ENCODE assay signal across 16 cellular contexts in the genomic region with DNA sequence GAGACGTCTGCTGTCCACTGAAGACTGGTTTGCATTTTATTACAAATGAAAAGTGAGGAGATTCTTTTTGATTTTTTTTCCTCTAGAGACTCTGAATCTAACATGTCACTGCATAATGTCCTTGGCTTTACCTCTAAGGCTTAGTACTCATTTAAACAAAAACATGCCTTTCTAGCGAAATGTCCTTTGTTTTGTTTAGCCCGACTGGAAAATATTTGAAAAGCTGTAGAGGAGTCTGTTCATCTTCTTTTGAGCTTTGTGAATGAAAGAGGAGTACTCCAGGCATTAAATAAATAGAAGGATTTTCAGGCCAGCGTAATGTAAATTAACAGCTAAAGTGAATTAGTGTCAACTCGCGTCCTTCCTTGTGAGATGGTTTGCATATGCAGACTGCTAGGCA.
"Had no signal": no experiment of that assay in that cellular context is flagged by ENCODE, and none has a peak within 500 bp of the region (broad histone marks: within the 10 kb centered on the region; RNA-seq: fewer than 3 reads in every experiment).

No MANE protein-coding gene starts in this region.

- H3K27me3 ChIP-seq: cardiac muscle cell, right atrium auricular region had no signal

- H3K27ac ChIP-seq: cardiac muscle cell, right atrium auricular region had no signal

- H3K36me3 Mint-ChIP-seq: activated naive CD4-positive, alpha-beta T cell treated with anti-CD3 and anti-CD28 coated beads, Interleukin-2, amount 50 U/mL, for 72 hours; natural killer cell treated with Interleukin-12 subunit alpha and Interleukin-12 subunit beta and Interleukin-15 and Interleukin-18, amount 100 ng/mL, for 72 hours; stimulated activated naive B cell treated with anti-CD40 and anti-IgM and Interleukin-4, amounts not matched to agents 10 μg/mL and 1 μg/mL and 100 μg/mL, for 72 hours had no signal

- H3K27ac Mint-ChIP-seq: activated naive CD4-positive, alpha-beta T cell treated with anti-CD3 and anti-CD28 coated beads, Interleukin-2, amount 50 U/mL, for 72 hours; activated T-helper 1 cell treated with anti-CD3 and anti-CD28 coated beads, Interleukin-12 subunit alpha, Interleukin-12 subunit beta, Interleukin-2, Interleukin-4 antibody, amounts not matched to agents 30 ng/mL and 10 ng/mL and 1 ng/mL, durations not matched to agents 14 hours and 24 hours and 36 hours; natural killer cell treated with Interleukin-12 subunit alpha and Interleukin-12 subunit beta and Interleukin-15 and Interleukin-18, amount 100 ng/mL, for 72 hours; progenitor cell of endocrine pancreas; stimulated activated naive B cell treated with anti-CD40 and anti-IgM and Interleukin-4, amounts not matched to agents 10 μg/mL and 1 μg/mL and 100 μg/mL, for 72 hours; T-helper 1 cell treated with Interleukin-12 subunit alpha and Interleukin-12 subunit beta and Interleukin-4 antibody, amounts not matched to agents 30 μg/mL and 1 μg/mL, for 36 hours had no signal

- H3K9me3 Mint-ChIP-seq: activated naive CD4-positive, alpha-beta T cell treated with anti-CD3 and anti-CD28 coated beads, Interleukin-2, amount 50 U/mL, for 72 hours; activated T-helper 1 cell treated with anti-CD3 and anti-CD28 coated beads, Interleukin-12 subunit alpha, Interleukin-12 subunit beta, Interleukin-2, Interleukin-4 antibody, amounts not matched to agents 30 ng/mL and 10 ng/mL and 1 ng/mL, durations not matched to agents 14 hours and 24 hours and 36 hours; natural killer cell treated with Interleukin-12 subunit alpha and Interleukin-12 subunit beta and Interleukin-15 and Interleukin-18, amount 100 ng/mL, for 72 hours; stimulated activated naive B cell treated with anti-CD40 and anti-IgM and Interleukin-4, amounts not matched to agents 10 μg/mL and 1 μg/mL and 100 μg/mL, for 72 hours; T-helper 1 cell treated with Interleukin-12 subunit alpha and Interleukin-12 subunit beta and Interleukin-4 antibody, amounts not matched to agents 30 μg/mL and 1 μg/mL, for 36 hours had no signal

- H3K4me3 ChIP-seq: cardiac muscle cell, right atrium auricular region had no signal

- ATAC-seq: activated CD4-positive, CD25-positive, alpha-beta regulatory T cell treated with anti-CD3 and anti-CD28 coated beads, Interleukin-2, amount 50 U/mL, for 24 hours; activated naive CD4-positive, alpha-beta T cell treated with anti-CD3 and anti-CD28 coated beads, Interleukin-2, amount 50 U/mL, for 72 hours; left cardiac atrium; stimulated activated naive B cell treated with anti-CD40 and anti-IgM and Interleukin-4, amounts not matched to agents 10 μg/mL and 1 μg/mL and 100 μg/mL, for 72 hours had no signal

- H3K4me3 Mint-ChIP-seq: activated T-helper 1 cell treated with anti-CD3 and anti-CD28 coated beads, Interleukin-12 subunit alpha, Interleukin-12 subunit beta, Interleukin-2, Interleukin-4 antibody, amounts not matched to agents 30 ng/mL and 10 ng/mL and 1 ng/mL, durations not matched to agents 14 hours and 24 hours and 36 hours; natural killer cell treated with Interleukin-12 subunit alpha and Interleukin-12 subunit beta and Interleukin-15 and Interleukin-18, amount 100 ng/mL, for 72 hours; stimulated activated naive B cell treated with anti-CD40 and anti-IgM and Interleukin-4, amounts not matched to agents 10 μg/mL and 1 μg/mL and 100 μg/mL, for 72 hours; T-helper 1 cell treated with Interleukin-12 subunit alpha and Interleukin-12 subunit beta and Interleukin-4 antibody, amounts not matched to agents 30 μg/mL and 1 μg/mL, for 36 hours had no signal

- H3K9me3 ChIP-seq: right atrium auricular region had no signal

- H3K4me1 ChIP-seq: right atrium auricular region had no signal

- H3K4me1 Mint-ChIP-seq: stimulated activated naive B cell treated with anti-CD40 and anti-IgM and Interleukin-4, amounts not matched to agents 10 μg/mL and 1 μg/mL and 100 μg/mL, for 72 hours had no signal

- H3K36me3 ChIP-seq: cardiac muscle cell, right atrium auricular region had no signal

- DNase-seq: activated gamma-delta T cell treated with Interleukin-2 at 50 U/mL for 16 hours; activated T-cell treated with anti-CD3 and anti-CD28 coated beads for 4 hours; dermis blood vessel endothelial cell; effector memory CD4-positive, alpha-beta T cell; left cardiac atrium; small intestine; stimulated activated CD4-positive, alpha-beta T cell treated with anti-CD3 and anti-CD28 coated beads, Interleukin-4, amount 100 ng/mL, for 4 hours; stimulated activated naive B cell treated with anti-CD40 and anti-IgM and Interleukin-4, amounts not matched to agents 10 μg/mL and 1 μg/mL and 100 μg/mL, for 72 hours had no signal
